In the genomic region with DNA sequence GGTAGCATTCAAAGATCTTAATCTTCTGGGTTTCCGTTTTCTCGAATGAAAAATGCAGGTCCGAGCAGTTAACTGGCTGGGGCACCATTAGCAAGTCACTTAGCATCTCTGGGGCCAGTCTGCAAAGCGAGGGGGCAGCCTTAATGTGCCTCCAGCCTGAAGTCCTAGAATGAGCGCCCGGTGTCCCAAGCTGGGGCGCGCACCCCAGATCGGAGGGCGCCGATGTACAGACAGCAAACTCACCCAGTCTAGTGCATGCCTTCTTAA, we compare ENCODE assay signal across 8 cellular contexts. TPM values are rescaled to one million over a fixed set of nuclear protein-coding genes. Genes with fewer than 3 reads are reported as not detected.
DNase-seq lines count a peak whose midpoint lies in the region; ATAC-seq and TF ChIP-seq lines count a peak whose summit lies in the region.

A gene (minus strand): TSS at position 235 of the 267 bp plus-strand sequence. CDS start 34,833 bp downstream, outside the sequence.

- H3K27ac ChIP-seq in right atrium auricular region, result peak within 1 kb of the TSS; percentile 99 to 100
- peak within 1 kb of the TSS; percentile 97 to 99 for H3K27ac ChIP-seq in breast epithelium
- H3K27ac ChIP-seq in aorta (ENCODE audit: low read depth in 1 of 2, low read length in 2 of 2), result peak within 1 kb of the TSS; percentile 92 to 99

- H3K27me3 ChIP-seq in right atrium auricular region (no peaks in the 10 kb centered on the region), breast epithelium (no peaks in the 10 kb centered on the region), mononuclear cell (ENCODE audit: insufficient read depth, low read length) (no peaks in the 10 kb centered on the region), aorta (ENCODE audit: control insufficient read depth in 1 of 2, insufficient read depth in 2 of 2, low read length in 1 of 2) (no peaks in the 10 kb centered on the region)

- in situ Hi-C loops in GM13977 (cut with MboI; ENCODE audit: low pct_unique_long_range_greater_than_20kb, low sequenced_read_pairs, unreplicated experiment), result loop anchor here (5.0 kb wide), 1 partner anchor 44 kb away; no protein-coding TSS in a partner anchor

- H3K4me3 ChIP-seq in right atrium auricular region, result peak within 1 kb of the TSS; percentile 81 to 90
- H3K4me3 ChIP-seq in breast epithelium, result peak within 1 kb of the TSS; percentile 77 to 99 (median 94)
- H3K4me3 ChIP-seq in mononuclear cell (ENCODE audit: low read length), result peak within 1 kb of the TSS; percentile 100
- peak within 1 kb of the TSS; percentile 77 to 96 for H3K4me3 ChIP-seq in aorta (ENCODE audit: low read length in 2 of 2)

- H3K36me3 ChIP-seq in right atrium auricular region (peaks cover 9% of the 10 kb centered on the region), breast epithelium (peaks cover 7% of the 10 kb centered on the region), aorta (ENCODE audit: control insufficient read depth in 1 of 2, insufficient read depth in 2 of 2, low read length in 1 of 2) (peaks cover 0 to 4% of the 10 kb centered on the region in 2 donors)

- peaks cover 0 to 32% of the 10 kb centered on the region in 2 donors for H3K4me1 ChIP-seq in right atrium auricular region
- H3K4me1 ChIP-seq in breast epithelium, result peaks cover 0 to 12% of the 10 kb centered on the region in 2 donors
- peaks cover 43% of the 10 kb centered on the region for H3K4me1 ChIP-seq in mononuclear cell (ENCODE audit: insufficient read depth, low read length)
- H3K4me1 ChIP-seq in aorta (ENCODE audit: control insufficient read depth in 1 of 2, insufficient read depth in 2 of 2, low read length in 2 of 2), result peaks cover 0 to 1% of the 10 kb centered on the region in 2 donors

- DNase-seq in right atrium auricular region (ENCODE audit: low spot score), result no peak
- no peak for DNase-seq in Right ventricle myocardium inferior (ENCODE audit: missing footprints)
- no peak for DNase-seq in breast epithelium (ENCODE audit: low spot score in 2 of 2)
- no peak for DNase-seq in aorta
- no peak for DNase-seq in GM13977 (ENCODE audit: low spot score)

- no peak for ATAC-seq in Right ventricle myocardium inferior
- ATAC-seq in aorta (ENCODE audit: low FRiP score), result no peak
- no peak for ATAC-seq in HG03159 (IDR thresholded peaks at IDR 0.05; ENCODE audit: unreplicated experiment)
- no peak for ATAC-seq in GM18498 (IDR thresholded peaks at IDR 0.05; ENCODE audit: unreplicated experiment)

- TF ChIP-seq CTCF in right atrium auricular region (IDR thresholded peaks at IDR 0.05) (no peak), breast epithelium (IDR thresholded peaks at IDR 0.05) (no peak), GM13977 (IDR thresholded peaks at IDR 0.05; ENCODE audit: extremely low read depth, insufficient read depth, missing control alignments) (no peak)

- intact Hi-C loops in Right ventricle myocardium inferior (cut with DNase I) (loop anchor here (1.0 kb wide), 2 partner anchors 17 to 48 kb away; a partner anchor contains a TSS), breast epithelium (cut with DNase I; ENCODE audit: low total_unique reads) (loop anchor here (2.0 kb wide), 1 partner anchor 16 kb away; no protein-coding TSS in a partner anchor), aorta (cut with DNase I) (loop anchor here (2.0 to 5.0 kb wide), 2 partner anchors 18 to 49 kb away; a partner anchor contains a TSS)

- no peaks in the 10 kb centered on the region for H3K9me3 ChIP-seq in right atrium auricular region
- H3K9me3 ChIP-seq in breast epithelium, result no peaks in the 10 kb centered on the region
- no peaks in the 10 kb centered on the region for H3K9me3 ChIP-seq in mononuclear cell (ENCODE audit: low read depth, low read length)
- H3K9me3 ChIP-seq in aorta (ENCODE audit: control insufficient read depth, low read length), result no peaks in the 10 kb centered on the region

- WGBS in aorta, 2 donors, result 0% methylated on average over 11 of the region's 11 CpGs

- no peak for TF ChIP-seq POLR2A in breast epithelium (IDR thresholded peaks at IDR 0.05)

RNA-seq across cellular contexts. Expression of the gene that starts here (rescaled TPM):
- total RNA-seq in right atrium auricular region (1 to 10 TPM in 1 of 2 donors, under 1 TPM in 1; 0.75 to 4.5 TPM), Right ventricle myocardium inferior (3.3 TPM), breast epithelium (1 to 10 TPM; 1.6 to 2.6 (median 2.2) TPM), mononuclear cell (19.2 TPM), aorta (1 to 10 TPM; 1.3 to 2.2 TPM)
- under 1 TPM in 1 of 2 donors, not detected in 1; 0.23 TPM for polyA plus RNA-seq in aorta
